Comparison of ENCODE assay signal across 6 cellular contexts in the genomic region with DNA sequence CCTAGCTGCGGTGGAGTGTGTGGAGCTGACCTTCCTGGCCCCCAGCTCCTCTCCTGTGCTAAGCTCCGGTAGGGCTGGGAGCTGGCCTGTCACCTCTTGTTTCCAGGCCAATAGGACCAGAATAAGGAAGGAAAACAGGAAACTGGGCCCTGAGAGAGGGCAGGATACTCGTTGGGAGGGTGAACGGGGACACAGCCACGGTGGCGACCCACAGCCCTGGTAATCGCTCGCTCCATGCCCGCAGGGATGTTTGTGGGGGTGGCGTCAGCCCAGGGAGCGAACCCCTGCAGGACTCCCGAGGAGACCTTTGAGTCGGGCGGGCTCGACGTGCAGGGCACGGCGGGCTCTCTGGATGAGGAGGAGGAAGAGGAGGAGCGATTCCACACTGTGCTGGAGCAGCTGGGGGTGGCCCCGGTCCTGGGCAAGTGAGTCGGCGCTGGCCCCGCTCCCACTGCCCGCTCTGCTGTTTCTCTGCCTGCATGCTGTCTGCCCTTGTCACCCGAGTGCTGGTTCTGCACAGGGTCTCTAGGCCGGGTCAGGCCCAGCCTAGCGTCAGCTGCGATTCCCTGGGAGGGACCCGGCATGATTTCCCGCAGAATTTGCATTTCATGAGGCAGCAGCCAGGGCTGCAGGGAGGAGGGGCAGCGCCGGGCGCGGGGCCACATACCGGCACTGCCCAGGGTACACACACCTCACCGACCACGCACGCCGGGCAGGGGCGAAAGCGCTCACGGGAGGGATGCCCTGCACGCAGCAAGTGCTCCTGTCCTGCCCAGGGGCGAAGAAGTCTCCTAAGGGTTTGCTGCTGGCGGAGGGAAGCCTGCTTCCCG. TPM values are rescaled to one million over a fixed set of nuclear protein-coding genes. Genes with fewer than 3 reads are reported as not detected.
DNase-seq lines count a peak whose midpoint lies in the region; ATAC-seq and TF ChIP-seq lines count a peak whose summit lies in the region.

No MANE protein-coding gene starts in this region.

- no peaks in the 10 kb centered on the region for H3K9me2 ChIP-seq in GM23248 (ENCODE audit: insufficient read depth)

- H3K79me2 ChIP-seq in GM23248 (ENCODE audit: insufficient read depth) (peaks cover 11% of the 10 kb centered on the region), mammary epithelial cell (ENCODE audit: insufficient read depth, low read length) (peaks cover 14% of the 10 kb centered on the region), neural progenitor cell (ENCODE audit: low read depth) (no peaks in the 10 kb centered on the region)

- no peak overlapping the region for H3K27ac Mint-ChIP-seq in neural progenitor cell

- peak overlapping the region; percentile 54 for H3K4me3 ChIP-seq in GM23248
- H3K4me3 ChIP-seq in mammary epithelial cell (replicated peaks in 1 of 3; ENCODE audit: insufficient read depth in 1 of 3, low read depth in 2 of 3, low read length in 3 of 3): peak overlapping the region in 1 of 3 experiments; percentile 22
- peak overlapping the region; percentile 45 for H3K4me3 ChIP-seq in neural progenitor cell

- peaks cover 40% of the 10 kb centered on the region for H3K27me3 Mint-ChIP-seq in neural progenitor cell (ENCODE audit: insufficient read depth, low read depth)

- no peak for DNase-seq in GM23248
- no peak for DNase-seq in mammary epithelial cell
- peak; percentile 57 for DNase-seq in neural progenitor cell (ENCODE audit: low spot score)
- no peak for DNase-seq in erythroblast (lab: John Stamatoyannopoulos, UW)
- no peak for DNase-seq in mucosa of gallbladder (ENCODE audit: low spot score)

- H3K36me3 Mint-ChIP-seq in neural progenitor cell: peaks cover 4% of the 10 kb centered on the region

- H3K9ac ChIP-seq in GM23248 (no peak overlapping the region), mammary epithelial cell (ENCODE audit: insufficient read depth, low read length) (no peak overlapping the region), neural progenitor cell (no peak overlapping the region)

- H3K9me3 ChIP-seq in GM23248 (ENCODE audit: low read depth) (no peaks in the 10 kb centered on the region), mammary epithelial cell (replicated peaks; ENCODE audit: insufficient read depth, low read length) (no peaks in the 10 kb centered on the region), neural progenitor cell (ENCODE audit: low read depth) (no peaks in the 10 kb centered on the region)

- BruUV-seq in mammary epithelial cell (replicated peaks; lab: Mats Ljungman, UMichigan): no TSS peak

- H4K20me1 ChIP-seq in GM23248 (ENCODE audit: insufficient read depth) (no peaks in the 10 kb centered on the region), mammary epithelial cell (ENCODE audit: insufficient read depth, low read length) (no peaks in the 10 kb centered on the region), neural progenitor cell (ENCODE audit: low read depth) (peaks cover 61% of the 10 kb centered on the region)

- TF ChIP-seq CTCF in mammary epithelial cell (conservative IDR thresholded peaks at IDR 0.05 in 1 of 2, IDR thresholded peaks at IDR 0.05 in 1 of 2; ENCODE audit: extremely low read depth in 1 of 2, insufficient read depth in 1 of 2, low read depth in 1 of 2, low read length in 2 of 2) (no peak), neural progenitor cell (IDR thresholded peaks at IDR 0.05) (no peak)

- ATAC-seq in GM18505 (IDR thresholded peaks at IDR 0.05; ENCODE audit: unreplicated experiment): no peak

- H3K4me1 ChIP-seq in GM23248 (ENCODE audit: insufficient read depth): peaks cover 9% of the 10 kb centered on the region; the same call in 1 of the 2 replicates
- peaks cover 49% of the 10 kb centered on the region for H3K4me1 ChIP-seq in mammary epithelial cell (ENCODE audit: insufficient read depth, low read length)
- peaks cover 54% of the 10 kb centered on the region for H3K4me1 ChIP-seq in neural progenitor cell

- peak overlapping the region; percentile 76 for H3K4me3 Mint-ChIP-seq in neural progenitor cell

- no peaks in the 10 kb centered on the region for H3K9me3 Mint-ChIP-seq in neural progenitor cell

- intact Hi-C loops in mammary epithelial cell (cut with micrococcal nuclease): no loop called here

- H2AFZ ChIP-seq in GM23248: no peak overlapping the region
- peak overlapping the region; percentile 61 for H2AFZ ChIP-seq in mammary epithelial cell (ENCODE audit: low read depth, low read length)
- H2AFZ ChIP-seq in neural progenitor cell (replicated peaks): no peak overlapping the region

- H3K27ac ChIP-seq in GM23248 (no peak overlapping the region), mammary epithelial cell (ENCODE audit: insufficient read depth, low read depth, low read length) (no peak overlapping the region), neural progenitor cell (no peak overlapping the region)

- in situ Hi-C loops in GM23248 (cut with MboI) (no loop called here), mammary epithelial cell (cut with MboI; ENCODE audit: low sequenced_read_pairs in 2 of 2) (no loop called here)

- CTCF ChIA-PET in mammary epithelial cell (lab: Charles Lee; ENCODE audit: low non-redundant PET): no interaction called here

- peak overlapping the region; percentile 56 for H3K4me2 ChIP-seq in GM23248 (ENCODE audit: unreplicated experiment)
- H3K4me2 ChIP-seq in mammary epithelial cell (ENCODE audit: insufficient read depth, low read depth, low read length): peak overlapping the region; percentile 81
- H3K4me2 ChIP-seq in neural progenitor cell: peak overlapping the region; percentile 80

- no peaks in the 10 kb centered on the region for H3F3A ChIP-seq in GM23248 (ENCODE audit: insufficient read depth)
- peaks cover 60% of the 10 kb centered on the region for H3F3A ChIP-seq in neural progenitor cell (ENCODE audit: low read depth)

- H3K27me3 ChIP-seq in GM23248 (replicated peaks; ENCODE audit: insufficient read depth) (peaks cover 7% of the 10 kb centered on the region; the same call in 1 of the 2 replicates), mammary epithelial cell (ENCODE audit: insufficient read depth, low read length) (no peaks in the 10 kb centered on the region), neural progenitor cell (peaks cover 76% of the 10 kb centered on the region)

- TF ChIP-seq POLR2A in erythroblast (IDR thresholded peaks at IDR 0.05; ENCODE audit: low read length) (no peak), GM18505 (IDR thresholded peaks at IDR 0.05; ENCODE audit: borderline replicate concordance, extremely low read depth, insufficient read depth, insufficient read length) (no peak)

- peaks cover 46% of the 10 kb centered on the region for H3K4me1 Mint-ChIP-seq in neural progenitor cell

- WGBS in GM23248 (ENCODE audit: low coverage in 1 of 2, low lambda C conversion rate in 2 of 2, missing lambda C conversion rate in 2 of 2), 2 experiments: 26 to 33% methylated on average over 45 to 46 of the region's 46 CpGs
- 23% methylated on average over 35 of the region's 46 CpGs for WGBS in mammary epithelial cell (ENCODE audit: low coverage, missing lambda C conversion rate)

- dilution Hi-C loops in mammary epithelial cell (cut with HindIII; ENCODE audit: low sequenced_read_pairs): no loop called here

- peaks cover 3% of the 10 kb centered on the region; the same call in 1 of the 2 replicates for H3K36me3 ChIP-seq in GM23248 (ENCODE audit: low read depth)
- H3K36me3 ChIP-seq in mammary epithelial cell (ENCODE audit: insufficient read depth, low read length): no peaks in the 10 kb centered on the region
- H3K36me3 ChIP-seq in neural progenitor cell: no peaks in the 10 kb centered on the region

RNA-seq across cellular contexts. Expression of gene CRACR2B, which starts 1.6 kb away (rescaled TPM):
- total RNA-seq in GM23248 (2014; rRNA removed; shearing (Covaris generic)): 0.38 and 2.3 TPM in 2 replicates
- 1.2 and 2.0 TPM in 2 replicates for polyA plus RNA-seq in GM23248 (2016; fragmentation: Nextera tagmentation; extraction: Ambion mirVana)
- under 1 TPM in 1 of 2 donors, not detected in 1; 0.17 TPM for total RNA-seq in mammary epithelial cell
- 0.25 TPM for polyA plus RNA-seq in mammary epithelial cell
- not detected for polyA minus RNA-seq in mammary epithelial cell
- 3.9 and 11.6 TPM in 2 replicates for total RNA-seq in neural progenitor cell (ENCODE audit: low replicate concordance)
- 40.5 TPM for total RNA-seq in mucosa of gallbladder

RNA-seq across cellular contexts. Expression of gene CD151, which starts 3.4 kb away (rescaled TPM):
- 1,651 and 1,751 TPM in 2 replicates for total RNA-seq in GM23248 (2014; rRNA removed; shearing (Covaris generic))
- 796 and 807 TPM in 2 replicates for polyA plus RNA-seq in GM23248 (2016; fragmentation: Nextera tagmentation; extraction: Ambion mirVana)
- total RNA-seq in mammary epithelial cell: 100 to 1,000 TPM; 387 to 511 TPM
- polyA plus RNA-seq in mammary epithelial cell: 721 TPM
- polyA minus RNA-seq in mammary epithelial cell: 374 TPM
- 37.4 and 82.2 TPM in 2 replicates for total RNA-seq in neural progenitor cell (ENCODE audit: low replicate concordance)
- total RNA-seq in mucosa of gallbladder: 442 TPM

RNA-seq across cellular contexts. Expression of gene PNPLA2, which starts 10.6 kb away (rescaled TPM):
- total RNA-seq in GM23248 (2014; rRNA removed; shearing (Covaris generic)): 35.2 and 38.7 TPM in 2 replicates
- polyA plus RNA-seq in GM23248 (2016; fragmentation: Nextera tagmentation; extraction: Ambion mirVana): 87.6 and 98.1 TPM in 2 replicates
- total RNA-seq in mammary epithelial cell: 10 to 100 TPM; 14.7 to 62.6 TPM
- 13.7 TPM for polyA plus RNA-seq in mammary epithelial cell
- polyA minus RNA-seq in mammary epithelial cell: 17.2 TPM
- 2.6 and 20.9 TPM in 2 replicates for total RNA-seq in neural progenitor cell (ENCODE audit: low replicate concordance)
- 159 TPM for total RNA-seq in mucosa of gallbladder

RNA-seq across cellular contexts. Expression of gene POLR2L, which starts 13.0 kb away (rescaled TPM):
- 67.8 and 113 TPM in 2 replicates for total RNA-seq in GM23248 (2014; rRNA removed; shearing (Covaris generic))
- 804 and 820 TPM in 2 replicates for polyA plus RNA-seq in GM23248 (2016; fragmentation: Nextera tagmentation; extraction: Ambion mirVana)
- total RNA-seq in mammary epithelial cell: 100 to 1,000 TPM in 1 of 2 donors, 10 to 100 TPM in 1; 60.0 to 193 TPM
- polyA plus RNA-seq in mammary epithelial cell: 235 TPM
- polyA minus RNA-seq in mammary epithelial cell: 110 TPM
- total RNA-seq in neural progenitor cell (ENCODE audit: low replicate concordance): 12.9 and 27.5 TPM in 2 replicates
- total RNA-seq in mucosa of gallbladder: 108 TPM

RNA-seq across cellular contexts. Expression of gene TSPAN4, which starts 13.3 kb away (rescaled TPM):
- 340 and 393 TPM in 2 replicates for total RNA-seq in GM23248 (2014; rRNA removed; shearing (Covaris generic))
- polyA plus RNA-seq in GM23248 (2016; fragmentation: Nextera tagmentation; extraction: Ambion mirVana) (343 and 344 TPM in 2 replicates), mammary epithelial cell (114 TPM)
- total RNA-seq in mammary epithelial cell (10 to 100 TPM; 50.3 to 81.7 TPM), neural progenitor cell (ENCODE audit: low replicate concordance) (19.6 and 58.2 TPM in 2 replicates), mucosa of gallbladder (34.6 TPM)
- 29.2 TPM for polyA minus RNA-seq in mammary epithelial cell
